Comparison of ENCODE assay signal across 1 cellular context in the genomic region with DNA sequence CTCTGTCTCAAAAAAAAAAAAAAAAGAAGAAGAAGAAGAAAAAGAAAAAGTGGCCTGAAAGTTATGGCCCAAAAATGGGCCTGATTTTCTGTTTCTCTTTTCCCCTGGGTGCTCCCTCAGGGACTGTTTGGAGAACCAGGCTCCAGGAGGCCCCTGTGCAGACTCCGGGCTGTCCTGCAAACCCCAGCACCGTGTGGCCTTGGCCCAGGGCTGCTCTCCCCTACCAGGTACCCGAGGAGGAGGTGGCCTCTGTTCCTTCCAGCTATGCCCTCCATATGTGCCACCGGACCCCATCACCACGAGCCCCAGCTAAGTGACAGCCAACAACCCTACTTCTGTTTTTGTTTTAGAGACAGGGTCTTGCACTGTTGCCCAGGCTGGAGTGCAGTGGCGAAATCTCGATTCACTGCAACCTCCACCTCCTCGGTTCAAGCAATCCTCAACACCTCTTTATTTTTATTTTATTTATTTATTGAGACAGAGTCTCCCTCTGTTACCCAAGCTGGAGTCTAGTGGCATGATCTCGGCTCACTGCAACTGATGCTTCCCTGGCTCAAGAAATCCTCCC.
TF ChIP-seq lines count a peak whose summit lies in the region.

No MANE protein-coding gene starts in this region.

TF ChIP-seq in K562, 482 proteins besides CTCF, POLR2A, EP300 and RAD21:
- TF ChIP-seq ZNF121 (CRISPR knock-in tag; conservative IDR thresholded peaks at IDR 0.05) = peak; percentile 71
- no peak for TF ChIP-seq RNF2 (IDR thresholded peaks at IDR 0.05)
TF ChIP-seq in K562: peak in this region for 1.
